ENCODE assay signal across 11 cellular contexts in the genomic region with DNA sequence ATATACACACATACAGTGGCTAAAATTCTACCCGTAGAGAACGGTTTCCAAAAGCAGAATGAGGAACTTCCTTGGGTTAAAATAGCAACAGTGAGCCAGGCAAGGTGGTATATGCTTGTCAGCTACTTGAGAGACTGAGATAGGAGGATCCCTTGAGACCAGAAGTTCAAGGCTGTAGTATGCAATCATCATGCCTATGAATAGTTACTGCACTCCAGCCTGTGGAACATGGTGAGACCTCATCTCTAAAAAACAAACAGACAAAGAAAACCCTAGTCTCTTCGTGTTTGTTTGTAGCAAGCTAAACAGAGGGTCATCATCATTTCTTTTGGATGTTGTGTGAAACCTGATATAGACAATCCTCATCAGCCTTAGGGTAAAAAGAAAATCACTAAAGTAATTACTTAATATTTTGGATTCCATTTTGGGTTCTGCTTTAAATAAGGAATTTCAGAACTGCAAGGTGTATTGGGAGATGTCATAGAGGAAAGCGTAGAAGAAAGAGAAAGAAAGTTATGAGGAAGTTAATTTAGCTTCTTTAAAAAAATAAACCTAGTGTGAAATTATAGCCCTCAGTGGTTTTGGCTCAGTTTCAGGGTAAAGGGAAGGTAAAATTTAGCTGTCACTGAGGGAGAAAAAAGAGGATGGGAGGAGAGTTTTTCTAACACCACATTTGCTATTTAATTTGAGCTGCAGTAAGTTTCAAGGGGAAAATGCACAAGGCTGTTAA. TPM values are rescaled to one million over a fixed set of nuclear protein-coding genes. Genes with fewer than 3 reads are reported as not detected.
A peak's percentile ranks its signal among the peaks of the same experiment; 100 is the strongest.
DNase-seq lines count a peak whose midpoint lies in the region; ATAC-seq and TF ChIP-seq lines count a peak whose summit lies in the region.
"Had no signal": no experiment of that assay in that cellular context is flagged by ENCODE, and none has a peak within 500 bp of the region (broad histone marks: within the 10 kb centered on the region; RNA-seq: fewer than 3 reads in every experiment).

No MANE protein-coding gene starts in this region.

- peaks cover 11% of the 10 kb centered on the region for H3K9me3 Mint-ChIP-seq in activated CD8-positive, alpha-beta T cell treated with anti-CD3 and anti-CD28 coated beads for 36 hours
- H3K9me3 Mint-ChIP-seq in activated CD8-positive, alpha-beta T cell treated with anti-CD3 and anti-CD28 coated beads, Interleukin-2, amount 10 ng/mL, durations not matched to agents 7 days and 5 days (ENCODE audit: insufficient read depth): peaks cover 4% of the 10 kb centered on the region
- H3K9me3 Mint-ChIP-seq in stimulated activated effector memory CD8-positive, alpha-beta T cell treated with anti-CD3 and anti-CD28 coated beads, Interleukin-12 subunit alpha, Interleukin-12 subunit beta, amount 100 ng/mL, for 72 hours: peaks cover 8% of the 10 kb centered on the region

- ATAC-seq in activated CD8-positive, alpha-beta T cell treated with anti-CD3 and anti-CD28 coated beads for 36 hours: no peak
- ATAC-seq in activated CD8-positive, alpha-beta T cell treated with anti-CD3 and anti-CD28 coated beads, Interleukin-2, amount 10 ng/mL, durations not matched to agents 7 days and 5 days: no peak
- peak; percentile 94 for ATAC-seq in HG02885 (IDR thresholded peaks at IDR 0.05; ENCODE audit: poor library complexity, unreplicated experiment)
- peak; percentile 51 for ATAC-seq in stimulated activated effector memory CD8-positive, alpha-beta T cell treated with anti-CD3 and anti-CD28 coated beads, Interleukin-12 subunit alpha, Interleukin-12 subunit beta, amount 100 ng/mL, for 72 hours
- no peak for ATAC-seq in left colon
- ATAC-seq: A549 had no signal

- H3K27me3 Mint-ChIP-seq in activated CD8-positive, alpha-beta T cell treated with anti-CD3 and anti-CD28 coated beads for 36 hours: no peaks in the 10 kb centered on the region
- peaks cover 17% of the 10 kb centered on the region for H3K27me3 Mint-ChIP-seq in activated CD8-positive, alpha-beta T cell treated with anti-CD3 and anti-CD28 coated beads, Interleukin-2, amount 10 ng/mL, durations not matched to agents 7 days and 5 days (ENCODE audit: low read depth)

- POLR2A ChIA-PET in activated CD8-positive, alpha-beta T cell treated with anti-CD3 and anti-CD28 coated beads for 36 hours (lab: Charles Lee): no interaction called here
- POLR2A ChIA-PET in activated CD8-positive, alpha-beta T cell treated with anti-CD3 and anti-CD28 coated beads, Interleukin-2, amount 10 ng/mL, durations not matched to agents 7 days and 5 days (lab: Charles Lee): no interaction called here

- H3K27ac Mint-ChIP-seq in activated CD8-positive, alpha-beta T cell treated with anti-CD3 and anti-CD28 coated beads for 36 hours: peak overlapping the region; percentile 40
- no peak overlapping the region for H3K27ac Mint-ChIP-seq in activated CD8-positive, alpha-beta T cell treated with anti-CD3 and anti-CD28 coated beads, Interleukin-2, amount 10 ng/mL, durations not matched to agents 7 days and 5 days
- peak overlapping the region; percentile 69 for H3K27ac Mint-ChIP-seq in stimulated activated effector memory CD8-positive, alpha-beta T cell treated with anti-CD3 and anti-CD28 coated beads, Interleukin-12 subunit alpha, Interleukin-12 subunit beta, amount 100 ng/mL, for 72 hours

- DNase-seq in activated CD8-positive, alpha-beta T cell treated with anti-CD3 and anti-CD28 coated beads for 36 hours: no peak
- no peak for DNase-seq in activated CD8-positive, alpha-beta T cell treated with anti-CD3 and anti-CD28 coated beads, Interleukin-2, amount 10 ng/mL, durations not matched to agents 7 days and 5 days
- peak; percentile 90 for DNase-seq in MV-4-11 (lab: John Stamatoyannopoulos, UW)
- no peak for DNase-seq in stimulated activated effector memory CD8-positive, alpha-beta T cell treated with anti-CD3 and anti-CD28 coated beads, Interleukin-12 subunit alpha, Interleukin-12 subunit beta, amount 100 ng/mL, for 72 hours (ENCODE audit: low spot score in 2 of 2)
- DNase-seq in stimulated activated CD4-positive, alpha-beta T cell treated with anti-CD3 and anti-CD28 coated beads, Interleukin-4, amount 100 ng/mL, for 24 hours: no peak
- DNase-seq in left colon: no peak
- no peak for DNase-seq in NCI-H774 (lab: John Stamatoyannopoulos, UW)
- DNase-seq: NCI-H510A had no signal

- CTCF ChIA-PET in activated CD8-positive, alpha-beta T cell treated with anti-CD3 and anti-CD28 coated beads for 36 hours (lab: Charles Lee): interaction anchor here (0.8 kb wide), 1 partner anchor 22 kb away, joined by 4 read pairs; no protein-coding TSS in a partner anchor
- CTCF ChIA-PET in activated CD8-positive, alpha-beta T cell treated with anti-CD3 and anti-CD28 coated beads, Interleukin-2, amount 10 ng/mL, durations not matched to agents 7 days and 5 days (lab: Charles Lee): interaction anchor here (2.5 kb wide), 1 partner anchor 30 kb away, joined by 7 read pairs; no protein-coding TSS in a partner anchor

- H3K36me3 Mint-ChIP-seq in activated CD8-positive, alpha-beta T cell treated with anti-CD3 and anti-CD28 coated beads for 36 hours (ENCODE audit: low read depth): no peaks in the 10 kb centered on the region
- H3K36me3 Mint-ChIP-seq in activated CD8-positive, alpha-beta T cell treated with anti-CD3 and anti-CD28 coated beads, Interleukin-2, amount 10 ng/mL, durations not matched to agents 7 days and 5 days (ENCODE audit: low read depth): no peaks in the 10 kb centered on the region
- H3K36me3 Mint-ChIP-seq in stimulated activated effector memory CD8-positive, alpha-beta T cell treated with anti-CD3 and anti-CD28 coated beads, Interleukin-12 subunit alpha, Interleukin-12 subunit beta, amount 100 ng/mL, for 72 hours: no peaks in the 10 kb centered on the region

- H3K4me3 Mint-ChIP-seq in activated CD8-positive, alpha-beta T cell treated with anti-CD3 and anti-CD28 coated beads for 36 hours: no peak overlapping the region
- H3K4me3 Mint-ChIP-seq in activated CD8-positive, alpha-beta T cell treated with anti-CD3 and anti-CD28 coated beads, Interleukin-2, amount 10 ng/mL, durations not matched to agents 7 days and 5 days: no peak overlapping the region
- H3K4me3 Mint-ChIP-seq in stimulated activated effector memory CD8-positive, alpha-beta T cell treated with anti-CD3 and anti-CD28 coated beads, Interleukin-12 subunit alpha, Interleukin-12 subunit beta, amount 100 ng/mL, for 72 hours: peak overlapping the region; percentile 29

- H3K4me1 Mint-ChIP-seq in activated CD8-positive, alpha-beta T cell treated with anti-CD3 and anti-CD28 coated beads for 36 hours (ENCODE audit: low read depth): peaks cover 19% of the 10 kb centered on the region
- peaks cover 13% of the 10 kb centered on the region for H3K4me1 Mint-ChIP-seq in activated CD8-positive, alpha-beta T cell treated with anti-CD3 and anti-CD28 coated beads, Interleukin-2, amount 10 ng/mL, durations not matched to agents 7 days and 5 days (ENCODE audit: low read depth)
- H3K4me1 Mint-ChIP-seq in stimulated activated effector memory CD8-positive, alpha-beta T cell treated with anti-CD3 and anti-CD28 coated beads, Interleukin-12 subunit alpha, Interleukin-12 subunit beta, amount 100 ng/mL, for 72 hours: peaks cover 54% of the 10 kb centered on the region

- intact Hi-C loops in activated CD8-positive, alpha-beta T cell treated with anti-CD3 and anti-CD28 coated beads for 36 hours (cut with micrococcal nuclease): no loop called here
- intact Hi-C loops in left colon (cut with DNase I, micrococcal nuclease): no loop called here

- no peak for TF ChIP-seq CTCF in activated CD8-positive, alpha-beta T cell treated with anti-CD3 and anti-CD28 coated beads for 36 hours (IDR thresholded peaks at IDR 0.05)

RNA-seq across cellular contexts. Expression of a gene that starts 46.5 kb away (rescaled TPM):
- 1 to 10 TPM; 4.8 to 6.0 TPM for total RNA-seq in activated CD8-positive, alpha-beta T cell treated with anti-CD3 and anti-CD28 coated beads for 36 hours
- total RNA-seq in activated CD8-positive, alpha-beta T cell treated with anti-CD3 and anti-CD28 coated beads, Interleukin-2, amount 10 ng/mL, durations not matched to agents 7 days and 5 days: 1 to 10 TPM; 4.5 to 4.7 TPM
- 1 to 10 TPM; 2.6 to 7.8 TPM for total RNA-seq in left colon
- total RNA-seq: H1 had no signal

RNA-seq across cellular contexts. Expression of a gene that starts 55.5 kb away (rescaled TPM):
- total RNA-seq in activated CD8-positive, alpha-beta T cell treated with anti-CD3 and anti-CD28 coated beads for 36 hours: 1 to 10 TPM; 1.3 to 1.4 TPM
- total RNA-seq in activated CD8-positive, alpha-beta T cell treated with anti-CD3 and anti-CD28 coated beads, Interleukin-2, amount 10 ng/mL, durations not matched to agents 7 days and 5 days: 1 to 10 TPM; 2.4 to 2.6 TPM
- total RNA-seq in left colon: 1 to 10 TPM; 1.5 to 2.1 TPM

RNA-seq across cellular contexts. Expression of a gene that starts 55.8 kb away (rescaled TPM):
- 1 to 10 TPM; 2.9 to 3.5 TPM for total RNA-seq in activated CD8-positive, alpha-beta T cell treated with anti-CD3 and anti-CD28 coated beads for 36 hours
- 1 to 10 TPM; 2.2 to 2.6 TPM for total RNA-seq in activated CD8-positive, alpha-beta T cell treated with anti-CD3 and anti-CD28 coated beads, Interleukin-2, amount 10 ng/mL, durations not matched to agents 7 days and 5 days
- total RNA-seq in left colon: 1 to 10 TPM; 1.3 to 3.4 TPM

Comparison
In these comparisons a context has a peak if more than half of its experiments do, and no peak if none do; other contexts are left out.
1. ATAC-seq: peak in HG02885 (single experiment) and stimulated activated effector memory CD8-positive, alpha-beta T cell treated with anti-CD3 and anti-CD28 coated beads, Interleukin-12 subunit alpha, Interleukin-12 subunit beta, amount 100 ng/mL, for 72 hours (single experiment); none in activated CD8-positive, alpha-beta T cell treated with anti-CD3 and anti-CD28 coated beads for 36 hours (single experiment), activated CD8-positive, alpha-beta T cell treated with anti-CD3 and anti-CD28 coated beads, Interleukin-2, amount 10 ng/mL, durations not matched to agents 7 days and 5 days (single experiment) and left colon (single experiment).